Comparison of ENCODE assay signal across 9 cellular contexts in the genomic region with DNA sequence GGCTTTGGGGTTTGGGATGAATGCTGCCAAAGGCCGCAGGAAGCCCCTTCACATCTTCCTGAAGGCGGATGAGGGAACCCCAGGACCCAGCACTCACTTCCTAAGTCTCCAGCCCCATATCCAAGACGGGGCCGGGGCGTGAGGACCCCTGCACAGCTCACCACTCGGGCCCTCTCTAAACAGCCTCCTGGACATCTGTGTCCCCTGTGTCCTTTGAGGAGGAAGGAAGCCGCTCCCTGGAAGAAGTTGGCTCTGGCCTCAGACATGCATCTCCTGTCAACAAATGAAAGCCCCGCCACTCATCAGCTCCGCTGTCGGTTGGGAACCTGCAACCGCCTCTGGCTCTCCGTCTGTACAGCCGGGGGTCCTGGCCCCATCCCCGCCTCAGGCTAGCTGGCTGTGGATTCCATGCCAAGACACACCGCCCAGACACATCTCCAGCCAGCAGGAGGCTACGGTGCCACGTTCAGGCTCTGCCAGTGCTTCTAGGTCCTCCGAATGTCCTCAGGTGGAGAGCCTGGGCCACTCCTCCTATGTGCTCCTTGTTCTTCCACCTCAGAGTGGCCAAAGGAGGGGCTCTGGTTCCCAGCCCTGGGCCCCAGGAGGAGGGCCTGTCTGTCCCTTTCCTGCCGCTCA.
DNase-seq lines count a peak whose midpoint lies in the region; ATAC-seq, FAIRE-seq and TF ChIP-seq lines count a peak whose summit lies in the region.
"Had no signal": no experiment of that assay in that cellular context is flagged by ENCODE, and none has a peak within 500 bp of the region (broad histone marks: within the 10 kb centered on the region; RNA-seq: fewer than 3 reads in every experiment).

No MANE protein-coding gene starts in this region.

- no peaks in the 10 kb centered on the region for H3K36me3 Mint-ChIP-seq in activated B cell treated with CpG ODN at 0.5 μM for 24 hours (ENCODE audit: low read depth)

- H3K4me1 Mint-ChIP-seq in activated B cell treated with CpG ODN at 0.5 μM for 24 hours: peaks cover 30% of the 10 kb centered on the region

- no peaks in the 10 kb centered on the region for H3K9me3 ChIP-seq in skeletal muscle tissue (ENCODE audit: control insufficient read depth in 3 of 3, low read length in 3 of 3)

- peak overlapping the region in 1 of 3 donors; percentile 41 for H3K4me3 ChIP-seq in skeletal muscle tissue (ENCODE audit: low read length in 3 of 3)

- no peak for FAIRE-seq in HTR-8/SVneo (lab: Jason Lieb, UNC)

- POLR2A ChIA-PET in activated B cell treated with CpG ODN at 0.5 μM for 24 hours (lab: Charles Lee): no interaction called here

- H3K27ac ChIP-seq in skeletal muscle tissue (ENCODE audit: low read depth, low read length): peak overlapping the region; percentile 56

- H3K4me1 ChIP-seq in skeletal muscle tissue (ENCODE audit: control insufficient read depth in 3 of 3, insufficient read depth in 3 of 3, low read length in 3 of 3): peaks cover 8 to 21% (median 20%) of the 10 kb centered on the region in 3 donors

- DNase-seq in activated B cell treated with CpG ODN at 0.5 μM for 24 hours (peak; percentile 13), cardiac septum (ENCODE audit: low spot score) (peak; percentile 77), HTR-8/SVneo (ENCODE audit: insufficient read length, low spot score) (no peak)
- no peak for DNase-seq in stimulated activated CD4-positive, alpha-beta T cell treated with anti-CD3 and anti-CD28 coated beads, Interleukin-15, amount 100 ng/mL, for 24 hours
- DNase-seq: NCI-H1105 had no signal

- no peak for TF ChIP-seq CTCF in activated B cell treated with CpG ODN at 0.5 μM for 24 hours (IDR thresholded peaks at IDR 0.05)

- H3K9ac ChIP-seq in skeletal muscle tissue (ENCODE audit: low read depth in 1 of 3, low read length in 3 of 3): peak overlapping the region in 1 of 3 donors; percentile 60

- no peak overlapping the region for H3K27ac Mint-ChIP-seq in activated B cell treated with CpG ODN at 0.5 μM for 24 hours

- no peaks in the 10 kb centered on the region for H3K27me3 Mint-ChIP-seq in activated B cell treated with CpG ODN at 0.5 μM for 24 hours

- no peaks in the 10 kb centered on the region for H3K9me3 Mint-ChIP-seq in activated B cell treated with CpG ODN at 0.5 μM for 24 hours

- intact Hi-C loops in activated B cell treated with CpG ODN at 0.5 μM for 24 hours (cut with micrococcal nuclease): no loop called here
- intact Hi-C loops in cardiac septum (cut with DNase I): no loop called here

- no peaks in the 10 kb centered on the region for H3K27me3 ChIP-seq in skeletal muscle tissue (ENCODE audit: control insufficient read depth in 3 of 3, insufficient read depth in 3 of 3, low read length in 3 of 3)

- H3K36me3 ChIP-seq in skeletal muscle tissue (ENCODE audit: control insufficient read depth in 3 of 3, insufficient read depth in 3 of 3, low read length in 3 of 3): no peaks in the 10 kb centered on the region

- H3K4me3 Mint-ChIP-seq in activated B cell treated with CpG ODN at 0.5 μM for 24 hours: no peak overlapping the region

- peak; percentile 8 for ATAC-seq in HG02840 (IDR thresholded peaks at IDR 0.05; ENCODE audit: low FRiP score, unreplicated experiment)
- no peak for ATAC-seq in activated B cell treated with CpG ODN at 0.5 μM for 24 hours (ENCODE audit: low read depth)
- no peak for ATAC-seq in GM21723 (IDR thresholded peaks at IDR 0.05; ENCODE audit: unreplicated experiment)
- ATAC-seq in GM21447 (IDR thresholded peaks at IDR 0.05; ENCODE audit: unreplicated experiment): no peak

- CTCF ChIA-PET in activated B cell treated with CpG ODN at 0.5 μM for 24 hours (lab: Charles Lee): no interaction called here

Comparison
In these comparisons a context has a peak if more than half of its experiments do, and no peak if none do; other contexts are left out.
1. DNase-seq: peak in activated B cell treated with CpG ODN at 0.5 μM for 24 hours (single experiment) and cardiac septum (single experiment); none in HTR-8/SVneo (single experiment) and stimulated activated CD4-positive, alpha-beta T cell treated with anti-CD3 and anti-CD28 coated beads, Interleukin-15, amount 100 ng/mL, for 24 hours (single experiment).